25 cellular contexts compared by ENCODE assay signal in the genomic region with DNA sequence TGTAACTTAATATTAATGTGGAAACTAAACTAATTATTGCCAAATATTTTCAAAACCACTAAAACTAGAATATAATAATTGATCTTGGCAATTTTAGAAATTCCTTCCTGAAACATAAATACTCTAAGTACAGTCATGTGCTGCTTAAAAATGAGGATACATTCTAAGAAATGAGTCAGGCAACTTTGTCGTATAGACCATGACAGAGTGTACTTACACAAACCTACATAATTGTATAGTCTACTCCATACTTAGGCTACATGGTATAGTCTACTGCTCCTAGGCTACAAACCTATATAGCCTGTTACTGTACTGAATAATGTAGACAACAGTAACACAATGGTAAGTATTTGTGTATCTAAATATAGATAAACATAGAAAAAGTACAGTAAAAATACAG. TPM values are rescaled to one million over a fixed set of nuclear protein-coding genes. Genes with fewer than 3 reads are reported as not detected.
DNase-seq lines count a peak whose midpoint lies in the region; ATAC-seq, FAIRE-seq and TF ChIP-seq lines count a peak whose summit lies in the region.
"Had no signal": no experiment of that assay in that cellular context is flagged by ENCODE, and none has a peak within 500 bp of the region (broad histone marks: within the 10 kb centered on the region; RNA-seq: fewer than 3 reads in every experiment).

No MANE protein-coding gene starts in this region.

- no peak overlapping the region for H3K4me3 Mint-ChIP-seq in mesothelial cell of epicardium
- no peak overlapping the region for H3K4me3 Mint-ChIP-seq in endothelial cell (ENCODE audit: unreplicated experiment)
- H3K4me3 Mint-ChIP-seq: activated B cell treated with CpG ODN at 0.5 μM for 24 hours; activated naive CD4-positive, alpha-beta T cell treated with anti-CD3 and anti-CD28 coated beads, Interleukin-2, amount 50 U/mL, for 24 hours; central memory CD8-positive, alpha-beta T cell; GM23338 had no signal

- H3K4me1 ChIP-seq in RWPE2 (ENCODE audit: insufficient read depth, poor library complexity, severe bottlenecking): peaks cover 29% of the 10 kb centered on the region
- H3K4me1 ChIP-seq in endothelial cell of umbilical vein (ENCODE audit: control insufficient read depth, extremely low read depth, insufficient read depth, low read length): peaks cover 74% of the 10 kb centered on the region
- H3K4me1 ChIP-seq: BE2C, lower lobe of right lung had no signal

- H3K9me3 Mint-ChIP-seq in mesothelial cell of epicardium (no peaks in the 10 kb centered on the region), endothelial cell (ENCODE audit: unreplicated experiment) (no peaks in the 10 kb centered on the region)
- H3K9me3 Mint-ChIP-seq: activated B cell treated with CpG ODN at 0.5 μM for 24 hours; activated naive CD4-positive, alpha-beta T cell treated with anti-CD3 and anti-CD28 coated beads, Interleukin-2, amount 50 U/mL, for 24 hours; central memory CD8-positive, alpha-beta T cell; GM23338 had no signal

- POLR2A ChIA-PET in endothelial cell of umbilical vein (lab: Charles Lee): no interaction called here

- intact Hi-C loops in endothelial cell of umbilical vein (cut with micrococcal nuclease): no loop called here

- H3K27me3 ChIP-seq in RWPE2 (ENCODE audit: insufficient read depth, poor library complexity, severe bottlenecking) (no peaks in the 10 kb centered on the region), endothelial cell of umbilical vein (ENCODE audit: control insufficient read depth in 2 of 2, insufficient read depth in 2 of 2, low read length in 2 of 2) (no peaks in the 10 kb centered on the region)
- H3K27me3 ChIP-seq: BE2C had no signal

- H3K9ac ChIP-seq in endothelial cell of umbilical vein (replicated peaks; ENCODE audit: extremely low read depth, insufficient read depth, low read length): peak overlapping the region; percentile 95
- H3K9ac ChIP-seq: KMS-11 had no signal

- CTCF ChIA-PET in endothelial cell of umbilical vein (lab: Charles Lee): no interaction called here

- H3K79me2 ChIP-seq in endothelial cell of umbilical vein (ENCODE audit: control insufficient read depth, insufficient read depth, low read length): peaks cover 51% of the 10 kb centered on the region

- H3K36me3 Mint-ChIP-seq in mesothelial cell of epicardium: peaks cover 27% of the 10 kb centered on the region
- H3K36me3 Mint-ChIP-seq in endothelial cell (ENCODE audit: low read depth, unreplicated experiment): peaks cover 20% of the 10 kb centered on the region

- H3K27ac Mint-ChIP-seq in mesothelial cell of epicardium: peak overlapping the region; percentile 60
- H3K27ac Mint-ChIP-seq in endothelial cell (ENCODE audit: unreplicated experiment): no peak overlapping the region
- H3K27ac Mint-ChIP-seq: activated B cell treated with CpG ODN at 0.5 μM for 24 hours; activated naive CD4-positive, alpha-beta T cell treated with anti-CD3 and anti-CD28 coated beads, Interleukin-2, amount 50 U/mL, for 24 hours; GM23338 had no signal

- H3K4me2 ChIP-seq in endothelial cell of umbilical vein (ENCODE audit: insufficient read depth, low read length): peak overlapping the region; percentile 88
- H3K4me2 ChIP-seq: GM23338, KMS-11 had no signal

- H4K20me1 ChIP-seq in endothelial cell of umbilical vein (replicated peaks; ENCODE audit: control insufficient read depth, extremely low read depth, insufficient read depth, low read length): no peaks in the 10 kb centered on the region

- no peak overlapping the region for H3K4me3 ChIP-seq in RWPE2 (ENCODE audit: severe bottlenecking)
- no peak overlapping the region for H3K4me3 ChIP-seq in endothelial cell of umbilical vein (replicated peaks in 1 of 3; ENCODE audit: insufficient read depth in 1 of 3, low read depth in 1 of 3, low read length in 3 of 3)
- H3K4me3 ChIP-seq: GM23338, lower lobe of right lung had no signal

- dilution Hi-C loops in endothelial cell of umbilical vein (cut with MboI; ENCODE audit: extremely low pct_ligation_motif_present, low sequenced_read_pairs): no loop called here

- H2AFZ ChIP-seq in endothelial cell of umbilical vein (ENCODE audit: low read depth, low read length): no peak overlapping the region
- H2AFZ ChIP-seq: GM23338 had no signal

- TF ChIP-seq CTCF in D721Med (IDR thresholded peaks at IDR 0.05; ENCODE audit: insufficient read depth, missing control alignments) (no peak), RWPE2 (IDR thresholded peaks at IDR 0.05; ENCODE audit: poor library complexity, severe bottlenecking) (no peak), endothelial cell of umbilical vein (IDR thresholded peaks at IDR 0.05; ENCODE audit: extremely low read depth in 1 of 2, insufficient read depth in 1 of 2, low read depth in 1 of 2, low read length in 2 of 2) (no peak), mesothelial cell of epicardium (IDR thresholded peaks at IDR 0.05; ENCODE audit: unreplicated experiment) (no peak), endothelial cell (IDR thresholded peaks at IDR 0.05; ENCODE audit: unreplicated experiment) (no peak)

- H3K27me3 Mint-ChIP-seq in mesothelial cell of epicardium (ENCODE audit: low read depth) (no peaks in the 10 kb centered on the region), endothelial cell (ENCODE audit: unreplicated experiment) (peaks cover 2% of the 10 kb centered on the region)
- H3K27me3 Mint-ChIP-seq: activated B cell treated with CpG ODN at 0.5 μM for 24 hours; activated naive CD4-positive, alpha-beta T cell treated with anti-CD3 and anti-CD28 coated beads, Interleukin-2, amount 50 U/mL, for 24 hours; central memory CD8-positive, alpha-beta T cell had no signal

- peak overlapping the region; percentile 95 for H3K27ac ChIP-seq in RWPE2 (ENCODE audit: poor library complexity, severe bottlenecking)
- H3K27ac ChIP-seq in endothelial cell of umbilical vein (ENCODE audit: insufficient read depth, low read depth, low read length): peak overlapping the region; percentile 98
- H3K27ac ChIP-seq: KMS-11, lower lobe of right lung had no signal

- ATAC-seq in RWPE2 (ENCODE audit: low read depth) (peak; percentile 46; the same call in 2 of the 3 replicates), GM21360 (IDR thresholded peaks at IDR 0.05; ENCODE audit: unreplicated experiment) (no peak)
- ATAC-seq: GM23338, lower lobe of right lung, sciatic nerve had no signal

- H3K36me3 ChIP-seq in RWPE2 (ENCODE audit: low read depth) (peaks cover 41% of the 10 kb centered on the region), endothelial cell of umbilical vein (ENCODE audit: control insufficient read depth in 2 of 2, extremely low read depth in 1 of 2, insufficient read depth in 2 of 2, low read length in 2 of 2) (peaks cover 2 to 3% of the 10 kb centered on the region in 2 experiments)
- H3K36me3 ChIP-seq: BE2C had no signal

- BruUV-seq in endothelial cell of umbilical vein (replicated peaks; lab: Mats Ljungman, UMichigan): no TSS peak

- DNase-seq in D721Med (ENCODE audit: insufficient read length, low spot score) (no peak), RWPE2 (ENCODE audit: low spot score) (no peak), endothelial cell of umbilical vein (ENCODE audit: low read depth, low spot score) (peak; percentile 64), mesothelial cell of epicardium (ENCODE audit: low spot score in 2 of 2, unreplicated experiment in 2 of 2) (no peak), endothelial cell (ENCODE audit: low spot score) (no peak), NCI-H146 (lab: John Stamatoyannopoulos, UW) (no peak)
- DNase-seq in stimulated activated CD4-positive, alpha-beta T cell treated with anti-CD3 and anti-CD28 coated beads, Interleukin-4, amount 100 ng/mL, for 4 hours: no peak
- DNase-seq: activated B cell treated with CpG ODN at 0.5 μM for 24 hours, aorta, BE2C, GF-D8, hypothalamus, lower lobe of right lung, MV-4-11, NCI-H187, NCI-H69, posterior cingulate gyrus, SW 1271, trophoblast cell had no signal

- no peak for TF ChIP-seq POLR2A in endothelial cell of umbilical vein (IDR thresholded peaks at IDR 0.05; ENCODE audit: low read depth, low read length)

- H3K4me1 Mint-ChIP-seq in mesothelial cell of epicardium: peaks cover 46% of the 10 kb centered on the region
- peaks cover 23% of the 10 kb centered on the region for H3K4me1 Mint-ChIP-seq in endothelial cell (ENCODE audit: unreplicated experiment)

- no peaks in the 10 kb centered on the region for H3K9me1 ChIP-seq in endothelial cell of umbilical vein (replicated peaks; ENCODE audit: control insufficient read depth, extremely low read depth, insufficient read depth, low read length)

- H3K9me3 ChIP-seq in RWPE2 (ENCODE audit: severe bottlenecking) (no peaks in the 10 kb centered on the region), endothelial cell of umbilical vein (replicated peaks; ENCODE audit: control insufficient read depth, insufficient read depth, low read length) (no peaks in the 10 kb centered on the region)
- H3K9me3 ChIP-seq: BE2C, lower lobe of right lung had no signal

- FAIRE-seq in D721Med (lab: Jason Lieb, UNC): peak; percentile 44
- no peak for FAIRE-seq in endothelial cell of umbilical vein (lab: Jason Lieb, UNC)

TF ChIP-seq in endothelial cell of umbilical vein, 7 proteins besides CTCF, POLR2A, EP300 and RAD21:
- TF ChIP-seq JUN (IDR thresholded peaks at IDR 0.05; ENCODE audit: borderline replicate concordance, insufficient read depth, insufficient read length, low read depth) (peak; percentile 19), FOS (IDR thresholded peaks at IDR 0.05; ENCODE audit: borderline replicate concordance, insufficient read depth, low read length) (peak; percentile 31)
- TF ChIP-seq, protein P1, sequence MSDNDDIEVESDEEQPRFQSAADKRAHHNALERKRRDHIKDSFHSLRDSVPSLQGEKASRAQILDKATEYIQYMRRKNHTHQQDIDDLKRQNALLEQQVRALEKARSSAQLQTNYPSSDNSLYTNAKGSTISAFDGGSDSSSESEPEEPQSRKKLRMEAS (IDR thresholded peaks at IDR 0.05; ENCODE audit: insufficient read depth, insufficient read length): no peak

RNA-seq across cellular contexts. Expression of a gene that starts 27.6 kb away (rescaled TPM):
- 72.4 and 73.5 TPM in 2 replicates for total RNA-seq in endothelial cell of umbilical vein
- polyA plus RNA-seq in endothelial cell of umbilical vein: 28.1 and 41.2 TPM in 2 replicates
- 44.1 and 46.1 TPM in 2 replicates for polyA plus RNA-seq in endothelial cell of umbilical vein (2011; cell fraction: cytosol; rRNA removed)
- polyA plus RNA-seq in endothelial cell of umbilical vein (2011; cell fraction: nucleus; rRNA removed): 42.3 and 62.0 TPM in 2 replicates
- polyA plus RNA-seq in endothelial cell of umbilical vein (2012): 134 and 161 TPM in 2 replicates
- polyA minus RNA-seq in endothelial cell of umbilical vein: 24.7 and 28.9 TPM in 2 replicates
- polyA minus RNA-seq in endothelial cell of umbilical vein (2011; cell fraction: cytosol; rRNA and poly(A)+ RNA removed): 6.8 TPM
- 61.0 and 82.1 TPM in 2 replicates for polyA minus RNA-seq in endothelial cell of umbilical vein (2011; cell fraction: nucleus; rRNA and poly(A)+ RNA removed)
- 60.4 to 64.6 TPM (median 64.5 TPM) in 3 replicates for total RNA-seq in mesothelial cell of epicardium
- 40.8 TPM for total RNA-seq in endothelial cell (ENCODE audit: unreplicated experiment)
